In the genomic region with DNA sequence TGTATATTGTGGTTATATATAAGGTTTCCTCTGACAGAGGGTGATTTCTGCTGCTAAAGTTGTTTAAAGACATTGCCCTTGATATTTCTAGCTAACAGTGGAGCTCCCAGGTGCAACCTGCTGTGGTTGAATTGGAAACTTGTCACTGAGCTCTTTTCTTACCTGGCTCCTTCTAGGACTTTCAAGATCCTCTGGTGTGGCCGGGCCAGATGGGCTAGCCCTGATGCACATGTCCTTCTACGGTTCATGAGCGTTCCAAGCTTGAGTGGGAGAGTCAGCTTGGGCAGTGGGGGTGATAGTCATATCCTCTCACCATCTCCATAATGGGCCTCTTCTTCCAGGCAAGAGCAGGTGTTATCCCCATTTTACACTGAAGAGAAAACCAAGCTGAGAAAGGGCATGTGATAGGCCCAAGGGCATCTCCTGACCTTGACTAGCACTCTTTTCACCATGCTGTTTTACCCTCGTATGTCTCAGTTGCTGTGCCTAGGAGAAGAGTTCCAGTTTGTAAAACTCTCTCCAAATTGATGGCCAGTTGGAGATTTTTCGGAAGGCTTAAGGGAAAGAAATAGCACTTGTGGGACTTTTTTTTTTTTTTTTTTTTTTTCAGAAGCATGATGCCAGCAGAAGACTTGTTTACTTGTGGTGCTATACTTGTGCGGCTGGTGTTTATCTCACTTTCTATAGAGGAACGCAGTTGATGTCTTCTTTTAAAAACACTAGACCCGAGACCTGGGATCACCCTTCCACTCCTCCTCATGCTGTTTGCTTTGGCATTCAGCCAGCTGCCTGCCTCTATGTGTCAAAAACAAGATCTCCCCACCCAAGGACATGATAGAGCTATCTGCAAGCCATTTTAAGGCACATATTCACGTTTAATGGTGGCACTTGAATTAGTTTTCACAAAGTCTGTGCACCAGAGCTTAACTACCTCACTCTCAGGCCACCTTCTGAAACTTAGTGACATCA, we compare ENCODE assay signal across 10 cellular contexts. TPM values are rescaled to one million over a fixed set of nuclear protein-coding genes. Genes with fewer than 3 reads are reported as not detected.
DNase-seq lines count a peak whose midpoint lies in the region; FAIRE-seq and TF ChIP-seq lines count a peak whose summit lies in the region.
"Had no signal": no experiment of that assay in that cellular context is flagged by ENCODE, and none has a peak within 500 bp of the region (broad histone marks: within the 10 kb centered on the region; RNA-seq: fewer than 3 reads in every experiment).

No MANE protein-coding gene starts in this region.

- peaks cover 74% of the 10 kb centered on the region for H3K4me1 Mint-ChIP-seq in nephron progenitor cell

- 52 to 58% (median 55%) methylated on average over 9 of the region's 9 CpGs for WGBS in small intestine, 3 donors

- H3K27ac ChIP-seq in cardiac muscle cell, result peak overlapping the region; percentile 52
- H3K27ac ChIP-seq in small intestine (ENCODE audit: low read depth in 1 of 2, low read length in 1 of 2), result no peak overlapping the region
- no peak overlapping the region for H3K27ac ChIP-seq in PC-9

- no TSS peak for BruUV-seq in PC-9 (replicated peaks; lab: Mats Ljungman, UMichigan)

- peaks cover 100% of the 10 kb centered on the region for H3K79me2 ChIP-seq in PC-9 (ENCODE audit: low read depth)

- DNase-seq in LHCN-M2 (ENCODE audit: low read depth) (peak; percentile 37), NCI-H748 treated with DMSO at 0.1 percent for 48 hours (lab: John Stamatoyannopoulos, UW) (peak; percentile 93), cardiac muscle cell (ENCODE audit: low read depth in 1 of 2, low spot score in 1 of 2) (peak; percentile 50 to 62), small intestine (peak; percentile 53), nephron progenitor cell (no peak), GM19238 (ENCODE audit: insufficient read length, low spot score) (no peak), PC-9 (no peak)
- DNase-seq: activated CD4-positive, alpha-beta T cell treated with anti-CD3 and anti-CD28 coated beads for 1 hour; amniotic stem cell had no signal

- TF ChIP-seq CTCF in cardiac muscle cell (IDR thresholded peaks at IDR 0.05; ENCODE audit: low read depth, low read length), result no peak
- no peak for TF ChIP-seq CTCF in nephron progenitor cell (IDR thresholded peaks at IDR 0.05)
- no peak for TF ChIP-seq CTCF in PC-9 (conservative IDR thresholded peaks at IDR 0.05)

- H3K4me3 Mint-ChIP-seq in nephron progenitor cell, result no peak overlapping the region
- H3K4me3 Mint-ChIP-seq: neural crest cell had no signal

- no peak overlapping the region for H3K27ac Mint-ChIP-seq in nephron progenitor cell

- no peak for FAIRE-seq in small intestine (lab: Jason Lieb, UNC)

- H3K9me3 Mint-ChIP-seq in nephron progenitor cell, result no peaks in the 10 kb centered on the region
- H3K9me3 Mint-ChIP-seq: neural crest cell had no signal

- no peaks in the 10 kb centered on the region for H3K36me3 ChIP-seq in cardiac muscle cell
- H3K36me3 ChIP-seq in small intestine (ENCODE audit: control insufficient read depth in 2 of 2, insufficient read depth in 2 of 2, low read length in 2 of 2), result no peaks in the 10 kb centered on the region
- 0 out of 2 replicates have a peak, but pooled peaks cover 5% of the 10 kb centered on the region for H3K36me3 ChIP-seq in PC-9 (ENCODE audit: low read depth)

- POLR2A ChIA-PET in PC-9 (lab: Charles Lee; ENCODE audit: unreplicated experiment), result no interaction called here

- H3K9me3 ChIP-seq in cardiac muscle cell (ENCODE audit: low read depth) (no peaks in the 10 kb centered on the region), small intestine (ENCODE audit: control insufficient read depth, low read depth) (no peaks in the 10 kb centered on the region), PC-9 (ENCODE audit: insufficient read depth, low read depth) (no peaks in the 10 kb centered on the region)

- H3K36me3 Mint-ChIP-seq in nephron progenitor cell (ENCODE audit: low read depth), result peaks cover 19% of the 10 kb centered on the region

- no peak overlapping the region for H3K4me2 ChIP-seq in PC-9

- intact Hi-C loops in PC-9 (cut with micrococcal nuclease; ENCODE audit: unreplicated experiment), result no loop called here

- H3F3A ChIP-seq in PC-9 (ENCODE audit: insufficient read depth, low read depth), result 0 out of 2 replicates have a peak, but pooled peaks cover 4% of the 10 kb centered on the region

- no peak overlapping the region for H3K4me3 ChIP-seq in cardiac muscle cell
- H3K4me3 ChIP-seq in small intestine (ENCODE audit: low read depth in 1 of 2, low read length in 2 of 2), result no peak overlapping the region
- H3K4me3 ChIP-seq in PC-9, result no peak overlapping the region

- no peak overlapping the region for H2AFZ ChIP-seq in PC-9

- no peaks in the 10 kb centered on the region for H3K27me3 ChIP-seq in cardiac muscle cell
- H3K27me3 ChIP-seq in small intestine (ENCODE audit: control insufficient read depth in 2 of 2, insufficient read depth in 2 of 2, low read length in 2 of 2), result peaks cover 0 to 2% of the 10 kb centered on the region in 2 donors
- no peaks in the 10 kb centered on the region for H3K27me3 ChIP-seq in PC-9 (ENCODE audit: insufficient read depth, low read depth)

- peaks cover 51% of the 10 kb centered on the region for H3K4me1 ChIP-seq in cardiac muscle cell (ENCODE audit: low read depth)
- H3K4me1 ChIP-seq in small intestine (ENCODE audit: control insufficient read depth in 2 of 2, insufficient read depth in 1 of 2, low read depth in 1 of 2, low read length in 1 of 2), result peaks cover 0 to 7% of the 10 kb centered on the region in 2 donors
- peaks cover 11% of the 10 kb centered on the region; the same call in 1 of the 2 replicates for H3K4me1 ChIP-seq in PC-9 (replicated peaks; ENCODE audit: insufficient read depth)

- no peaks in the 10 kb centered on the region for H3K9me2 ChIP-seq in PC-9 (ENCODE audit: insufficient read depth)

- H3K27me3 Mint-ChIP-seq in nephron progenitor cell (ENCODE audit: low read depth, poor library complexity), result peaks cover 3% of the 10 kb centered on the region

- CTCF ChIA-PET in PC-9 (lab: Charles Lee), result no interaction called here

- no peaks in the 10 kb centered on the region; the same call in 1 of the 2 replicates for H4K20me1 ChIP-seq in PC-9 (ENCODE audit: insufficient read depth)

RNA-seq across cellular contexts. Expression of a gene that starts 32.6 kb away (rescaled TPM):
- total RNA-seq in LHCN-M2 (2014; rRNA removed), result 96.7 and 105 TPM in 2 replicates
- 43.8 TPM for polyA plus RNA-seq in LHCN-M2 (2012)
- total RNA-seq in cardiac muscle cell, result 73.9 and 105 TPM in 2 replicates
- 45.9 and 52.0 TPM in 2 replicates for polyA plus RNA-seq in cardiac muscle cell
- polyA plus RNA-seq in small intestine, result 10 to 100 TPM in 1 of 3 donors, 1 to 10 TPM in 2; 3.2 to 10.9 (median 4.2) TPM
- total RNA-seq in PC-9 (2021), result 76.9 and 106 TPM in 2 replicates

Comparison
In these comparisons a context has a peak if more than half of its experiments do, and no peak if none do; other contexts are left out.
1. DNase-seq: peak in LHCN-M2 (single experiment), NCI-H748 treated with DMSO at 0.1 percent for 48 hours (single experiment), cardiac muscle cell (2 of 2) and small intestine (single experiment); none in nephron progenitor cell (single experiment), GM19238 (single experiment) and PC-9 (0 of 2).